22 cellular contexts compared by ENCODE assay signal in the genomic region with DNA sequence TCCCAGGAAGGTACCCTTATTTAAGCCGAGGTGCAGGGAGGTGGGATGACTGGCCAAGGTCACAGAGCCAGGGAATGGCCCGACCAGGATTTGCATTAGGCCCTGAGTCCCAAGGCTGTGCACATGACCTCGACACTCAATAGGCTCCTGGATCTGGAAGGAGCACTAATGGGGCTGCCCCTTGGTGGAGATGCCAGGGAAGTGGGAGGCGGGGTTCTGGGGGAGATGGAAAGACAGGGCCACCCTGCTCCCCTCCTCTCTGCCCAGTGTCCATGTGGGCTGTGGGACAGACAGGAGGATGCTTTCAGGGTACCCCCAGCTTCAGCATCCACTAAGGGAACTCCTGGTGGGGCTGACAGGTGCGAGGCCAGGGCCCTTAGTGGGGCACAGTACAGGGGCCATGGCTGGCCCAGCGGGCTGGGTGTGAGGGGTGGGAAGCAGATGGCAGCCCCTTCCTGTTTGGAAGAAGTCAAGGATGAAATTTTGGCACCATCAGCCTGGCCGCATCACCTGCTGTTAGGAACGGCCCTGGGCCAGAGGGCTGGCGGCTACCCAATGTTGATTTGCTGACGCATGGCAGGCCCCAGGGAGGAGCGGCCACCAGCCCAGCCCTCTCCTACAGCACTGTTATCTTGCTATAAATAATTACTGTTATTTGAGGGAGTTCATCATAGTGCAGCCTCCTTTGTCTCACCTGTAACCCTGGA. TPM values are rescaled to one million over a fixed set of nuclear protein-coding genes. Genes with fewer than 3 reads are reported as not detected.
DNase-seq lines count a peak whose midpoint lies in the region; ATAC-seq and TF ChIP-seq lines count a peak whose summit lies in the region.
"Had no signal": no experiment of that assay in that cellular context is flagged by ENCODE, and none has a peak within 500 bp of the region (broad histone marks: within the 10 kb centered on the region; RNA-seq: fewer than 3 reads in every experiment).

No MANE protein-coding gene starts in this region.

- H3K9me3 Mint-ChIP-seq in brain: peaks cover 0 to 3% (median 0%) of the 10 kb centered on the region in 5 experiments
- H3K9me3 Mint-ChIP-seq: CD4-positive, alpha-beta memory T cell; dendritic cell treated with granulocyte-macrophage colony-stimulating factor and Interleukin-4, amounts not matched to agents 40 ng/mL and 50 ng/mL, for 4 days; neural progenitor cell had no signal

- no peak for TF ChIP-seq POLR2A in spleen (IDR thresholded peaks at IDR 0.05)

- peaks cover 67% of the 10 kb centered on the region for H3K4me1 Mint-ChIP-seq in brain

- H3K27me3 Mint-ChIP-seq in brain: peaks cover 3% of the 10 kb centered on the region

- no peaks in the 10 kb centered on the region for H3K36me3 ChIP-seq in spleen
- H3K36me3 ChIP-seq: neural progenitor cell, tibial artery had no signal

- peak overlapping the region in 2 of 5 experiments; percentile 21 to 56 for H3K4me3 Mint-ChIP-seq in brain
- H3K4me3 Mint-ChIP-seq: CD4-positive, alpha-beta memory T cell; dendritic cell treated with granulocyte-macrophage colony-stimulating factor and Interleukin-4, amounts not matched to agents 40 ng/mL and 50 ng/mL, for 4 days had no signal

- H3K27ac Mint-ChIP-seq in brain: peak overlapping the region; percentile 57 to 100 (median 87)
- H3K27ac Mint-ChIP-seq: CD4-positive, alpha-beta memory T cell; dendritic cell treated with granulocyte-macrophage colony-stimulating factor and Interleukin-4, amounts not matched to agents 40 ng/mL and 50 ng/mL, for 4 days; neural progenitor cell had no signal

- DNase-seq in Right ventricle myocardium inferior (ENCODE audit: missing footprints) (peak; percentile 25), right cardiac atrium (no peak), NCI-H2171 treated with DMSO at 0.1 percent for 48 hours (lab: John Stamatoyannopoulos, UW) (peak; percentile 76), spleen (peak; percentile 49), AG20443 (ENCODE audit: low spot score) (no peak)
- DNase-seq: activated CD4-positive, alpha-beta T cell treated with anti-CD3 and anti-CD28 coated beads, Interleukin-2, amount 50 U/mL, for 1 hour; activated naive CD4-positive, alpha-beta T cell treated with Interleukin-2 at 50 U/mL for 16 hours; activated T-cell treated with anti-CD3 and anti-CD28 coated beads for 4 hours; CD4-positive, alpha-beta memory T cell; EL; foreskin fibroblast; tibial artery had no signal

- no peak overlapping the region for H3K27ac ChIP-seq in right cardiac atrium (ENCODE audit: low read length)
- H3K27ac ChIP-seq in spleen: no peak overlapping the region
- H3K27ac ChIP-seq: A549, body of pancreas, HL-60, neural progenitor cell, tibial artery had no signal

- ATAC-seq in Right ventricle myocardium inferior: no peak
- ATAC-seq in right cardiac atrium: no peak
- no peak for ATAC-seq in HG03135 (IDR thresholded peaks at IDR 0.05; ENCODE audit: unreplicated experiment)
- ATAC-seq in GM19467 (IDR thresholded peaks at IDR 0.05; ENCODE audit: unreplicated experiment): no peak
- ATAC-seq: A549, body of pancreas, HCT116 had no signal

- H3K4me1 ChIP-seq in right cardiac atrium (ENCODE audit: control insufficient read depth, insufficient read depth, low read length) (no peaks in the 10 kb centered on the region), spleen (peaks cover 0 to 3% (median 0%) of the 10 kb centered on the region in 6 donors)
- H3K4me1 ChIP-seq: A549, body of pancreas had no signal

- no peak overlapping the region for H3K4me3 ChIP-seq in right cardiac atrium (ENCODE audit: low read length)
- no peak overlapping the region for H3K4me3 ChIP-seq in spleen
- H3K4me3 ChIP-seq: A549, body of pancreas, neural progenitor cell, tibial artery had no signal

- no peak for TF ChIP-seq CTCF in brain (conservative IDR thresholded peaks at IDR 0.05)
- no peak for TF ChIP-seq CTCF in spleen (IDR thresholded peaks at IDR 0.05 in 8 of 11, conservative IDR thresholded peaks at IDR 0.05 in 3 of 11)

- WGBS in right cardiac atrium: 65% methylated on average over 11 of the region's 11 CpGs
- WGBS in spleen, 5 donors: 64 to 76% (median 67%) methylated on average over 10 to 11 of the region's 11 CpGs

- intact Hi-C loops in Right ventricle myocardium inferior (cut with DNase I) (no loop called here), right cardiac atrium (cut with DNase I) (no loop called here), spleen (cut with DNase I; ENCODE audit: low total_unique reads) (no loop called here)

- H3K36me3 Mint-ChIP-seq in brain: no peaks in the 10 kb centered on the region
- H3K36me3 Mint-ChIP-seq: CD4-positive, alpha-beta memory T cell; neural progenitor cell had no signal

- H3K27me3 ChIP-seq in right cardiac atrium (ENCODE audit: control insufficient read depth, insufficient read depth) (no peaks in the 10 kb centered on the region), spleen (replicated peaks in 1 of 7) (peaks cover 0 to 47% (median 16%) of the 10 kb centered on the region in 7 donors)
- H3K27me3 ChIP-seq: neural progenitor cell had no signal

- H3K9me3 ChIP-seq in right cardiac atrium (ENCODE audit: control insufficient read depth, low read length) (no peaks in the 10 kb centered on the region), spleen (no peaks in the 10 kb centered on the region)
- H3K9me3 ChIP-seq: A549, body of pancreas, tibial artery had no signal

RNA-seq across cellular contexts. Expression of a gene that starts 37.3 kb away (rescaled TPM):
- total RNA-seq in Right ventricle myocardium inferior (0.14 TPM), right cardiac atrium (under 1 TPM; 0.14 to 0.24 (median 0.17) TPM), spleen (1 to 10 TPM in 1 of 7 donors, under 1 TPM in 4, not detected in 2; 0.20 to 1.5 (median 0.34) TPM)
- polyA plus RNA-seq in right cardiac atrium (0.36 TPM), brain (ENCODE audit: insufficient read depth, low read depth, low replicate concordance) (13.9 TPM), spleen (under 1 TPM; 0.02 to 0.22 (median 0.08) TPM)
- total RNA-seq: CD4-positive, alpha-beta memory T cell; mononuclear cell had no signal
- polyA plus RNA-seq: CD4-positive, alpha-beta memory T cell had no signal

Comparison
In these comparisons a context has a peak if more than half of its experiments do, and no peak if none do; other contexts are left out.
1. DNase-seq: peak in Right ventricle myocardium inferior (single experiment), NCI-H2171 treated with DMSO at 0.1 percent for 48 hours (single experiment) and spleen (single experiment); none in right cardiac atrium (0 of 3) and AG20443 (single experiment).